8 cellular contexts compared by ENCODE assay signal in genomic region chrX:93422693-93423092, GRCh38.
A peak's percentile ranks its signal among the peaks of the same experiment; 100 is the strongest.
DNase-seq lines count a peak whose midpoint lies in the region; ATAC-seq and TF ChIP-seq lines count a peak whose summit lies in the region.

No MANE protein-coding gene starts in this region.

- no peaks in the 10 kb centered on the region for H3K9me3 ChIP-seq in left lung

- no peaks in the 10 kb centered on the region for H3K36me3 ChIP-seq in left lung

- no peak overlapping the region for H3K27ac ChIP-seq in left lung

- peak; percentile 21 to 42 for TF ChIP-seq CTCF in left lung (IDR thresholded peaks at IDR 0.05)

- peak; percentile 68 for ATAC-seq in GM18508 (IDR thresholded peaks at IDR 0.05; ENCODE audit: insufficient read depth, unreplicated experiment)
- ATAC-seq in HG03354 (IDR thresholded peaks at IDR 0.05; ENCODE audit: poor library complexity, severe bottlenecking, unreplicated experiment): peak; percentile 92
- ATAC-seq in left lung: peak; percentile 90

- DNase-seq in Ammon's horn (ENCODE audit: low spot score) (peak; percentile 12), SW480 (ENCODE audit: low spot score) (peak; percentile 13), left lung (no peak), NCI-H187 (lab: John Stamatoyannopoulos, UW) (no peak), middle frontal gyrus (ENCODE audit: extremely low spot score, low spot score) (no peak), posterior cingulate gyrus (no peak)

- intact Hi-C loops in left lung (cut with DNase I) (no loop called here), posterior cingulate gyrus (cut with DNase I) (no loop called here)

- H3K4me1 ChIP-seq in left lung: no peaks in the 10 kb centered on the region

- H3K27me3 ChIP-seq in left lung: no peaks in the 10 kb centered on the region

- H3K4me3 ChIP-seq in left lung: no peak overlapping the region

Comparison
In these comparisons a context has a peak if more than half of its experiments do, and no peak if none do; other contexts are left out.
1. DNase-seq: peak in Ammon's horn (single experiment) and SW480 (single experiment); none in left lung (0 of 2), NCI-H187 (0 of 2), middle frontal gyrus (single experiment) and posterior cingulate gyrus (0 of 10).
2. Peak in every context shown above with its lines, with median percentiles within 50 percentile points of each other: ATAC-seq.